ENCODE assay signal across 12 cellular contexts in genomic region chr4:99564921-99565320, GRCh38. TPM values are rescaled to one million over a fixed set of nuclear protein-coding genes. Genes with fewer than 3 reads are reported as not detected.
DNase-seq lines count a peak whose midpoint lies in the region; ATAC-seq and TF ChIP-seq lines count a peak whose summit lies in the region.
"Had no signal": no experiment of that assay in that cellular context is flagged by ENCODE, and none has a peak within 500 bp of the region (broad histone marks: within the 10 kb centered on the region; RNA-seq: fewer than 3 reads in every experiment).

No MANE protein-coding gene starts in this region.

- H3K36me3 ChIP-seq in Karpas-422 (ENCODE audit: insufficient read depth, low read length) (no peaks in the 10 kb centered on the region), stomach (no peaks in the 10 kb centered on the region)

- H3K36me3 Mint-ChIP-seq in WTC11 (no peaks in the 10 kb centered on the region), nephron (ENCODE audit: low read depth) (no peaks in the 10 kb centered on the region)

- TF ChIP-seq EP300 in stomach (IDR thresholded peaks at IDR 0.05) = no peak

- intact Hi-C loops in stomach (cut with DNase I; ENCODE audit: low total_unique reads) = loop anchor here (10.0 kb wide), 1 partner anchor 380 kb away; the partner anchor contains the start of gene DNAJB14

- no peak overlapping the region for H3K27ac Mint-ChIP-seq in WTC11
- peak overlapping the region; percentile 82 to 100 (median 84) for H3K27ac Mint-ChIP-seq in nephron

- DNase-seq in D341Med (ENCODE audit: low spot score) (peak; percentile 38), Karpas-422 (no peak), WTC11 (ENCODE audit: low spot score) (no peak), AG20443 (ENCODE audit: low spot score) (no peak), stomach (no peak), NCI-H1694 (lab: John Stamatoyannopoulos, UW) (no peak), amniotic stem cell (lab: John Stamatoyannopoulos, UW) (no peak)
- DNase-seq: left cardiac atrium, MV-4-11, right cardiac atrium had no signal

- TF ChIP-seq CTCF in WTC11 (IDR thresholded peaks at IDR 0.05) = no peak
- no peak for TF ChIP-seq CTCF in nephron (IDR thresholded peaks at IDR 0.05; ENCODE audit: unreplicated experiment in 3 of 3)
- no peak for TF ChIP-seq CTCF in stomach (IDR thresholded peaks at IDR 0.05)

- H3K9me3 ChIP-seq in Karpas-422 (ENCODE audit: low read length) = no peaks in the 10 kb centered on the region
- H3K9me3 ChIP-seq in stomach = no peaks in the 10 kb centered on the region

- H3K4me3 ChIP-seq in Karpas-422 (ENCODE audit: low read length) = peak overlapping the region; percentile 85
- no peak overlapping the region for H3K4me3 ChIP-seq in stomach

- peak overlapping the region; percentile 49 for H3K4me3 Mint-ChIP-seq in WTC11
- peak overlapping the region; percentile 72 to 99 (median 93) for H3K4me3 Mint-ChIP-seq in nephron

- peak overlapping the region; percentile 88 for H3K4me2 ChIP-seq in Karpas-422 (ENCODE audit: low read depth, low read length, poor library complexity, severe bottlenecking)

- no peaks in the 10 kb centered on the region for H3K9me2 ChIP-seq in Karpas-422 (replicated peaks; ENCODE audit: insufficient read depth, low read length)

- TF ChIP-seq POLR2A in stomach (IDR thresholded peaks at IDR 0.05) = no peak

- no peak overlapping the region for H3K27ac ChIP-seq in Karpas-422 (ENCODE audit: low read length)
- H3K27ac ChIP-seq in stomach = peak overlapping the region in 1 of 5 donors; percentile 10

- H3K27me3 ChIP-seq in Karpas-422 (ENCODE audit: low read length) (no peaks in the 10 kb centered on the region), stomach (peaks cover 0 to 4% (median 0%) of the 10 kb centered on the region in 3 donors)

- peak overlapping the region; percentile 85 for H3K9ac ChIP-seq in Karpas-422 (ENCODE audit: low read length)

- H3K4me1 Mint-ChIP-seq in WTC11 (0 out of 2 replicates have a peak, but pooled peaks cover 3% of the 10 kb centered on the region), nephron (peaks cover 32% of the 10 kb centered on the region)

- H3K4me1 ChIP-seq in Karpas-422 (ENCODE audit: low read length) (peaks cover 17% of the 10 kb centered on the region), stomach (peaks cover 3 to 12% (median 5%) of the 10 kb centered on the region in 4 donors)

- no peaks in the 10 kb centered on the region for H4K20me1 ChIP-seq in Karpas-422 (ENCODE audit: insufficient read depth, low read depth, low read length)

- ATAC-seq in WTC11 = no peak
- ATAC-seq: GM12878, left cardiac atrium, right cardiac atrium had no signal

- H3K79me2 ChIP-seq in Karpas-422 (ENCODE audit: low read length) = peaks cover 7% of the 10 kb centered on the region

- H2AFZ ChIP-seq in Karpas-422 (ENCODE audit: low read length) = 0 out of 2 replicates have a peak overlapping the region, but pooled peaks have one; percentile 97

- POLR2A ChIA-PET in WTC11 (lab: Charles Lee) = no interaction called here

- no peaks in the 10 kb centered on the region; the same call in 1 of the 2 replicates for H3K27me3 Mint-ChIP-seq in WTC11 (ENCODE audit: low read depth)
- H3K27me3 Mint-ChIP-seq in nephron (ENCODE audit: low read depth) = no peaks in the 10 kb centered on the region

- CTCF ChIA-PET in WTC11 (lab: Charles Lee) = no interaction called here

- H3K9me3 Mint-ChIP-seq in WTC11 (no peaks in the 10 kb centered on the region), nephron (no peaks in the 10 kb centered on the region)

TF ChIP-seq in WTC11, 78 proteins besides CTCF, POLR2A, EP300 and RAD21:
- TF ChIP-seq NFE2L1 (CRISPR knock-in tag; IDR thresholded peaks at IDR 0.05) = no peak
TF ChIP-seq in WTC11: peak in this region for 0.

RNA-seq across cellular contexts. Expression of gene TRMT10A, which starts 1.1 kb away (rescaled TPM):
- total RNA-seq in Karpas-422 (2014; rRNA removed; shearing (Covaris generic); ENCODE audit: low replicate concordance) = 11.5 and 15.1 TPM in 2 replicates
- 3.3 to 4.5 TPM (median 3.7 TPM) in 3 replicates for total RNA-seq in WTC11 (2021)
- 10 to 100 TPM in 1 of 5 donors, 1 to 10 TPM in 3, not detected in 1; 1.3 to 60.7 (median 5.4) TPM for total RNA-seq in stomach
- 1 to 10 TPM; 3.9 to 5.2 (median 4.2) TPM for polyA plus RNA-seq in stomach

RNA-seq across cellular contexts. Expression of gene MTTP, which starts 9.7 kb away (rescaled TPM):
- 0.04 and 0.22 TPM in 2 replicates for total RNA-seq in Karpas-422 (2014; rRNA removed; shearing (Covaris generic); ENCODE audit: low replicate concordance)
- total RNA-seq in WTC11 (2021) (0.16 to 0.34 TPM (median 0.26 TPM) in 3 replicates), stomach (10 to 100 TPM in 1 of 5 donors, under 1 TPM in 1, not detected in 3; 0.89 to 39.1 TPM)
- under 1 TPM in 2 of 3 donors, not detected in 1; 0.05 to 0.12 TPM for polyA plus RNA-seq in stomach

RNA-seq across cellular contexts. Expression of gene C4orf17, which starts 54.1 kb away (rescaled TPM):
- total RNA-seq in Karpas-422 (2014; rRNA removed; shearing (Covaris generic); ENCODE audit: low replicate concordance) = not detected in 2 replicates
- total RNA-seq in WTC11 (2021) = not detected in 3 replicates
- total RNA-seq in stomach = not detected
- not detected for polyA plus RNA-seq in stomach
- total RNA-seq: GM12878, left cardiac atrium, right cardiac atrium had no signal
- polyA plus RNA-seq: GM12878, right cardiac atrium had no signal
